Comparison of ENCODE assay signal across 21 cellular contexts in genomic region chr22:27075891-27076290, GRCh38.
"Had no signal": no experiment of that assay in that cellular context is flagged by ENCODE, and none has a peak within 500 bp of the region (broad histone marks: within the 10 kb centered on the region; RNA-seq: fewer than 3 reads in every experiment).

No MANE protein-coding gene starts in this region.

- H3K27ac Mint-ChIP-seq: natural killer cell treated with Interleukin-12 subunit alpha and Interleukin-12 subunit beta and Interleukin-15 and Interleukin-18, amount 100 ng/mL, for 72 hours; stimulated activated effector memory CD8-positive, alpha-beta T cell treated with anti-CD3 and anti-CD28 coated beads, Interleukin-12 subunit alpha, Interleukin-12 subunit beta, amount 100 ng/mL, for 72 hours; stimulated activated naive CD8-positive, alpha-beta T cell treated with anti-CD3 and anti-CD28 coated beads, Interleukin-15, amount 100 ng/mL, for 72 hours had no signal

- H3K36me3 ChIP-seq: esophagus squamous epithelium, gastroesophageal sphincter, prostate gland, right lobe of liver, tibial nerve, upper lobe of right lung had no signal

- H3K4me3 Mint-ChIP-seq: natural killer cell treated with Interleukin-12 subunit alpha and Interleukin-12 subunit beta and Interleukin-15 and Interleukin-18, amount 100 ng/mL, for 72 hours; stimulated activated effector memory CD8-positive, alpha-beta T cell treated with anti-CD3 and anti-CD28 coated beads, Interleukin-12 subunit alpha, Interleukin-12 subunit beta, amount 100 ng/mL, for 72 hours; stimulated activated naive CD8-positive, alpha-beta T cell treated with anti-CD3 and anti-CD28 coated beads, Interleukin-15, amount 100 ng/mL, for 72 hours had no signal

- H3K4me3 ChIP-seq: esophagus squamous epithelium, gastroesophageal sphincter, hepatocyte, lung, prostate gland, right lobe of liver, testis, tibial nerve, upper lobe of right lung had no signal

- H3K36me3 Mint-ChIP-seq: natural killer cell treated with Interleukin-12 subunit alpha and Interleukin-12 subunit beta and Interleukin-15 and Interleukin-18, amount 100 ng/mL, for 72 hours; stimulated activated effector memory CD8-positive, alpha-beta T cell treated with anti-CD3 and anti-CD28 coated beads, Interleukin-12 subunit alpha, Interleukin-12 subunit beta, amount 100 ng/mL, for 72 hours had no signal

- H3K9me3 Mint-ChIP-seq: natural killer cell treated with Interleukin-12 subunit alpha and Interleukin-12 subunit beta and Interleukin-15 and Interleukin-18, amount 100 ng/mL, for 72 hours; stimulated activated effector memory CD8-positive, alpha-beta T cell treated with anti-CD3 and anti-CD28 coated beads, Interleukin-12 subunit alpha, Interleukin-12 subunit beta, amount 100 ng/mL, for 72 hours; stimulated activated naive CD8-positive, alpha-beta T cell treated with anti-CD3 and anti-CD28 coated beads, Interleukin-15, amount 100 ng/mL, for 72 hours had no signal

- H3K4me1 ChIP-seq: esophagus squamous epithelium, gastroesophageal sphincter, parathyroid adenoma, prostate gland, right lobe of liver, testis, tibial nerve, upper lobe of right lung had no signal

- H3K9me3 ChIP-seq: esophagus squamous epithelium, gastroesophageal sphincter, prostate gland, right lobe of liver, testis, tibial nerve, upper lobe of right lung had no signal

- H3K27me3 ChIP-seq: right lobe of liver, testis had no signal

- ATAC-seq: gastroesophageal sphincter; left colon; left ventricle myocardium superior; natural killer cell treated with Interleukin-12 subunit alpha and Interleukin-12 subunit beta and Interleukin-15 and Interleukin-18, amount 100 ng/mL, for 72 hours; right lobe of liver; stimulated activated effector memory CD8-positive, alpha-beta T cell treated with anti-CD3 and anti-CD28 coated beads, Interleukin-12 subunit alpha, Interleukin-12 subunit beta, amount 100 ng/mL, for 72 hours; stimulated activated naive CD8-positive, alpha-beta T cell treated with anti-CD3 and anti-CD28 coated beads, Interleukin-15, amount 100 ng/mL, for 72 hours; upper lobe of right lung had no signal

- H3K79me2 ChIP-seq: hepatocyte, parathyroid adenoma had no signal

- H3K4me2 ChIP-seq: hepatocyte had no signal

- DNase-seq: esophagus squamous epithelium; head of caudate nucleus; kidney; left colon; left ventricle myocardium superior; mesenchymal stem cell; midbrain; right lobe of liver; stimulated activated CD4-positive, alpha-beta T cell treated with anti-CD3 and anti-CD28 coated beads, Interleukin-4, amount 100 ng/mL, for 1 hour; stimulated activated CD8-positive, alpha-beta memory T cell treated with anti-CD3 and anti-CD28 coated beads, Interleukin-4, amount 100 ng/mL, for 48 hours; stimulated activated naive CD8-positive, alpha-beta T cell treated with anti-CD3 and anti-CD28 coated beads, Interleukin-15, amount 100 ng/mL, for 72 hours; testis; upper lobe of right lung had no signal

- H2AFZ ChIP-seq: hepatocyte, parathyroid adenoma had no signal

- H3K27ac ChIP-seq: esophagus squamous epithelium, gastroesophageal sphincter, hepatocyte, parathyroid adenoma, prostate gland, right lobe of liver, testis, tibial nerve, upper lobe of right lung had no signal

- H3K4me1 Mint-ChIP-seq: stimulated activated effector memory CD8-positive, alpha-beta T cell treated with anti-CD3 and anti-CD28 coated beads, Interleukin-12 subunit alpha, Interleukin-12 subunit beta, amount 100 ng/mL, for 72 hours; stimulated activated naive CD8-positive, alpha-beta T cell treated with anti-CD3 and anti-CD28 coated beads, Interleukin-15, amount 100 ng/mL, for 72 hours had no signal
